In genomic region chr7:92843781-92844180, GRCh38 we compare ENCODE assay signal across 30 cellular contexts.
"Had no signal": no experiment of that assay in that cellular context is flagged by ENCODE, and none has a peak within 500 bp of the region (broad histone marks: within the 10 kb centered on the region; RNA-seq: fewer than 3 reads in every experiment).

No MANE protein-coding gene starts in this region.

- ATAC-seq: activated CD4-positive, alpha-beta T cell treated with anti-CD3 and anti-CD28 coated beads for 36 hours; activated naive CD4-positive, alpha-beta T cell treated with anti-CD3 and anti-CD28 coated beads, Interleukin-2, amount 50 U/mL, for 72 hours; activated T-cell treated with anti-CD3 and anti-CD28 coated beads, Interleukin-2, amount 50 U/mL, for 72 hours; effector memory CD8-positive, alpha-beta T cell; foreskin keratinocyte; gastrocnemius medialis; heart left ventricle had no signal

- H3K27me3 ChIP-seq: ascending aorta, brain microvascular endothelial cell, esophagus muscularis mucosa, foreskin keratinocyte, gastrocnemius medialis, heart left ventricle had no signal

- FAIRE-seq: bronchial epithelial cell, colon had no signal

- H3K36me3 ChIP-seq: ascending aorta, brain microvascular endothelial cell, esophagus muscularis mucosa, gastrocnemius medialis, heart left ventricle had no signal

- H3K9me3 ChIP-seq: ascending aorta, esophagus muscularis mucosa, gastrocnemius medialis, heart left ventricle had no signal

- H3K9me3 Mint-ChIP-seq: activated CD4-positive, alpha-beta memory T cell treated with anti-CD3 and anti-CD28 coated beads, Interleukin-2, amount 10 ng/mL, durations not matched to agents 7 days and 5 days; activated naive CD8-positive, alpha-beta T cell treated with anti-CD3 and anti-CD28 coated beads, Interleukin-2, amount 10 ng/mL, durations not matched to agents 7 days and 5 days; central memory CD8-positive, alpha-beta T cell had no signal

- H3K27ac Mint-ChIP-seq: activated CD4-positive, alpha-beta memory T cell treated with anti-CD3 and anti-CD28 coated beads, Interleukin-2, amount 10 ng/mL, durations not matched to agents 7 days and 5 days; activated CD4-positive, alpha-beta T cell treated with anti-CD3 and anti-CD28 coated beads for 36 hours; activated CD4-positive, alpha-beta T cell treated with anti-CD3 and anti-CD28 coated beads, Interleukin-2, amount 10 ng/mL, durations not matched to agents 24 days and 14 days; activated naive CD4-positive, alpha-beta T cell treated with anti-CD3 and anti-CD28 coated beads, Interleukin-2, amount 10 ng/mL, durations not matched to agents 7 days and 5 days; activated naive CD4-positive, alpha-beta T cell treated with anti-CD3 and anti-CD28 coated beads, Interleukin-2, amount 50 U/mL, for 72 hours; activated naive CD8-positive, alpha-beta T cell treated with anti-CD3 and anti-CD28 coated beads, Interleukin-2, amount 10 ng/mL, durations not matched to agents 7 days and 5 days; activated T-cell treated with anti-CD3 and anti-CD28 coated beads, Interleukin-2, amount 50 U/mL, for 24 hours; activated T-cell treated with anti-CD3 and anti-CD28 coated beads, Interleukin-2, amount 50 U/mL, for 72 hours; effector memory CD8-positive, alpha-beta T cell had no signal

- H3K4me3 ChIP-seq: ascending aorta, esophagus muscularis mucosa, gastrocnemius medialis, heart left ventricle had no signal

- H3K27ac ChIP-seq: ascending aorta, esophagus muscularis mucosa, foreskin keratinocyte, gastrocnemius medialis, heart left ventricle had no signal

- H3K4me3 Mint-ChIP-seq: activated CD4-positive, alpha-beta memory T cell treated with anti-CD3 and anti-CD28 coated beads, Interleukin-2, amount 10 ng/mL, durations not matched to agents 7 days and 5 days; activated CD4-positive, alpha-beta T cell treated with anti-CD3 and anti-CD28 coated beads for 36 hours; activated CD4-positive, alpha-beta T cell treated with anti-CD3 and anti-CD28 coated beads, Interleukin-2, amount 10 ng/mL, durations not matched to agents 24 days and 14 days; activated naive CD4-positive, alpha-beta T cell treated with anti-CD3 and anti-CD28 coated beads, Interleukin-2, amount 10 ng/mL, durations not matched to agents 7 days and 5 days; activated naive CD8-positive, alpha-beta T cell treated with anti-CD3 and anti-CD28 coated beads, Interleukin-2, amount 10 ng/mL, durations not matched to agents 7 days and 5 days; activated T-cell treated with anti-CD3 and anti-CD28 coated beads, Interleukin-2, amount 50 U/mL, for 24 hours; activated T-cell treated with anti-CD3 and anti-CD28 coated beads, Interleukin-2, amount 50 U/mL, for 72 hours; central memory CD8-positive, alpha-beta T cell; effector memory CD8-positive, alpha-beta T cell had no signal

- H3K27me3 Mint-ChIP-seq: central memory CD8-positive, alpha-beta T cell had no signal

- H3K4me1 Mint-ChIP-seq: activated naive CD8-positive, alpha-beta T cell treated with anti-CD3 and anti-CD28 coated beads, Interleukin-2, amount 10 ng/mL, durations not matched to agents 7 days and 5 days; central memory CD8-positive, alpha-beta T cell had no signal

- H3K4me1 ChIP-seq: ascending aorta, esophagus muscularis mucosa, gastrocnemius medialis, heart left ventricle had no signal

- DNase-seq: activated CD4-positive, alpha-beta memory T cell treated with anti-CD3 and anti-CD28 coated beads, Interleukin-2, amount 10 ng/mL, durations not matched to agents 7 days and 5 days; activated CD4-positive, alpha-beta T cell treated with anti-CD3 and anti-CD28 coated beads for 36 hours; activated CD4-positive, alpha-beta T cell treated with anti-CD3 and anti-CD28 coated beads, Interleukin-2, amount 10 ng/mL, durations not matched to agents 24 days and 14 days; activated CD4-positive, alpha-beta T cell treated with anti-CD3 and anti-CD28 coated beads, Interleukin-2, amount 50 U/mL, for 4 hours; activated CD4-positive, CD25-positive, alpha-beta regulatory T cell; activated CD4-positive, CD25-positive, alpha-beta regulatory T cell treated with anti-CD3 and anti-CD28 coated beads, Interleukin-2, amount 50 U/mL, for 72 hours; activated CD8-positive, alpha-beta memory T cell treated with anti-CD3 and anti-CD28 coated beads, Interleukin-2, amount 50 U/mL, for 48 hours; activated gamma-delta T cell; activated naive CD4-positive, alpha-beta T cell; activated naive CD4-positive, alpha-beta T cell treated with anti-CD3 and anti-CD28 coated beads, Interleukin-2, amount 10 ng/mL, durations not matched to agents 7 days and 5 days; activated naive CD8-positive, alpha-beta T cell treated with anti-CD3 and anti-CD28 coated beads, Interleukin-2, amount 10 ng/mL, durations not matched to agents 7 days and 5 days; activated T-cell treated with anti-CD3 and anti-CD28 coated beads for 4 hours; activated T-cell treated with anti-CD3 and anti-CD28 coated beads, Interleukin-2, amount 50 U/mL, for 24 hours; activated T-cell treated with anti-CD3 and anti-CD28 coated beads, Interleukin-2, amount 50 U/mL, for 72 hours; cortex of kidney; dermis blood vessel endothelial cell; effector CD4-positive, alpha-beta T cell; effector memory CD8-positive, alpha-beta T cell; foreskin keratinocyte; gastrocnemius medialis; glutamatergic neuron; heart left ventricle; T-helper 2 cell had no signal
